8 cellular contexts compared by ENCODE assay signal in the genomic region with DNA sequence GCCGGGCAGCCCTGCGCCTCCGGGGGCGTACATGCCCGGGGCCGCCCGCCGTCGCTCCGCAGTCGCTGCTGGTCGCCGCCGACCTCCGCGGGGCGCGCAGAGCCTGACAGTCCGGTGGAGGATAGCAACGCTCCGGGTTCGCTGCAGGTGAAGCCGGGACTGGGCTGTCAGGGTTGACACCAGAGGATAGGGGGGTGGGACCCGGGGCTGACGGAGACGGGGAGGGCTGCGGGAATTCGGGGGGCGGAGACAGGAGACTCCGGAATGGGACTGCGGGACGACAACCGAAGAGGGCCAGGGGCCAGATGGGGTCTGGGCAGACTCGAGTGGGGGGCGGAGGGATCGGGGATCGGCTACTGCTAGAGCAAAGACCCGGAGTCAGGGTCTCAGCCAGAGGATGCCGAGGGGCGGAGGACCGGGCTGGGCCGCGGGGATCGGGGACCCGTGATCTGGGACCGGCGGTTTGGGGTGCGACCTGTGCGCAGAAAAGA. TPM values are rescaled to one million over a fixed set of nuclear protein-coding genes. Genes with fewer than 3 reads are reported as not detected.
A peak's percentile ranks its signal among the peaks of the same experiment; 100 is the strongest.
DNase-seq lines count a peak whose midpoint lies in the region; ATAC-seq and TF ChIP-seq lines count a peak whose summit lies in the region.

No MANE protein-coding gene starts in this region.

- intact Hi-C loops in right lobe of liver (cut with DNase I): no loop called here

- peak overlapping the region; percentile 95 to 98 (median 97) for H3K4me3 ChIP-seq in right lobe of liver

- peak; percentile 3 to 9 for DNase-seq in stimulated activated CD4-positive, alpha-beta T cell treated with anti-CD3 and anti-CD28 coated beads, Interleukin-1b, Interleukin-23, amount 100 ng/mL, for 1 hour (ENCODE audit: low read depth in 2 of 2)
- no peak for DNase-seq in stimulated activated CD4-positive, alpha-beta T cell treated with anti-CD3 and anti-CD28 coated beads, Interleukin-4, amount 100 ng/mL, for 1 hour
- DNase-seq in T-helper 2 cell (peak in 3 of 5 experiments; percentile 15 to 44 (median 37)), right lobe of liver (peak; percentile 70 to 76 (median 74)), HuH-7.5 (ENCODE audit: low spot score) (no peak)
- peak; percentile 57 for DNase-seq in stimulated activated naive CD8-positive, alpha-beta T cell treated with anti-CD3 and anti-CD28 coated beads, Interleukin-15, Interleukin-2, amounts not matched to agents 100 U/mL and 50 U/mL, for 24 hours

- H3K27ac ChIP-seq in cingulate gyrus (ENCODE audit: low read depth, low read length) (peak overlapping the region; percentile 85), right lobe of liver (peak overlapping the region; percentile 70 to 86 (median 84))

- WGBS in right lobe of liver (ENCODE audit: insufficient coverage, low coverage, low lambda C conversion rate, missing lambda C conversion rate): 0% methylated on average over 14 of the region's 49 CpGs

- TF ChIP-seq CTCF in right lobe of liver (IDR thresholded peaks at IDR 0.05): no peak

- H3K36me3 ChIP-seq in right lobe of liver: peaks cover 0 to 27% (median 11%) of the 10 kb centered on the region in 4 donors

- no peaks in the 10 kb centered on the region for H3K9me3 ChIP-seq in right lobe of liver

- H3K27me3 ChIP-seq in right lobe of liver: no peaks in the 10 kb centered on the region

- no peak for TF ChIP-seq POLR2A in right lobe of liver (IDR thresholded peaks at IDR 0.05)

- ATAC-seq in HG03108 (IDR thresholded peaks at IDR 0.05; ENCODE audit: unreplicated experiment) (peak; percentile 6), right lobe of liver (peak; percentile 5 to 8 (median 7))
- peak; percentile 1 for ATAC-seq in stimulated activated naive CD8-positive, alpha-beta T cell treated with anti-CD3 and anti-CD28 coated beads, Interleukin-15, Interleukin-2, amounts not matched to agents 100 U/mL and 50 U/mL, for 24 hours

- H3K4me1 ChIP-seq in right lobe of liver: peaks cover 0 to 46% (median 25%) of the 10 kb centered on the region in 4 donors

RNA-seq across cellular contexts. Expression of gene TMEM127, which starts 0.4 kb away (rescaled TPM):
- 10 to 100 TPM; 28.3 to 42.6 (median 32.8) TPM for total RNA-seq in right lobe of liver

RNA-seq across cellular contexts. Expression of gene CIAO1, which starts 0.6 kb away (rescaled TPM):
- total RNA-seq in right lobe of liver: 10 to 100 TPM; 39.8 to 80.3 (median 45.0) TPM

RNA-seq across cellular contexts. Expression of gene SNRNP200, which starts 40.0 kb away (rescaled TPM):
- total RNA-seq in right lobe of liver: 10 to 100 TPM; 43.6 to 52.5 (median 46.8) TPM

RNA-seq across cellular contexts. Expression of gene STARD7, which starts 56.8 kb away (rescaled TPM):
- 10 to 100 TPM; 52.8 to 83.9 (median 65.4) TPM for total RNA-seq in right lobe of liver

RNA-seq across cellular contexts. Expression of gene ITPRIPL1, which starts 59.7 kb away (rescaled TPM):
- total RNA-seq in right lobe of liver: 1 to 10 TPM in 1 of 6 experiments, under 1 TPM in 5; 0.15 to 1.2 (median 0.24) TPM

Comparison
In these comparisons a context has a peak if more than half of its experiments do, and no peak if none do; other contexts are left out.
1. DNase-seq: peak in stimulated activated CD4-positive, alpha-beta T cell treated with anti-CD3 and anti-CD28 coated beads, Interleukin-1b, Interleukin-23, amount 100 ng/mL, for 1 hour (2 of 2), T-helper 2 cell (3 of 5), right lobe of liver (3 of 3) and stimulated activated naive CD8-positive, alpha-beta T cell treated with anti-CD3 and anti-CD28 coated beads, Interleukin-15, Interleukin-2, amounts not matched to agents 100 U/mL and 50 U/mL, for 24 hours (single experiment); none in stimulated activated CD4-positive, alpha-beta T cell treated with anti-CD3 and anti-CD28 coated beads, Interleukin-4, amount 100 ng/mL, for 1 hour (single experiment) and HuH-7.5 (single experiment).
2. Peak in every context shown above with its lines, with median percentiles within 50 percentile points of each other: ATAC-seq.